Comparison of ENCODE assay signal across 22 cellular contexts in genomic region chr10:52064084-52064845, GRCh38.
DNase-seq lines count a peak whose midpoint lies in the region; ATAC-seq and TF ChIP-seq lines count a peak whose summit lies in the region.
"Had no signal": no experiment of that assay in that cellular context is flagged by ENCODE, and none has a peak within 500 bp of the region (broad histone marks: within the 10 kb centered on the region; RNA-seq: fewer than 3 reads in every experiment).

No MANE protein-coding gene starts in this region.

- H3K27me3 Mint-ChIP-seq in activated naive CD8-positive, alpha-beta T cell treated with anti-CD3 and anti-CD28 coated beads, Interleukin-2, amount 50 U/mL, for 24 hours = no peaks in the 10 kb centered on the region
- no peaks in the 10 kb centered on the region for H3K27me3 Mint-ChIP-seq in activated naive CD8-positive, alpha-beta T cell treated with anti-CD3 and anti-CD28 coated beads for 36 hours

- H3K4me3 Mint-ChIP-seq in activated naive CD8-positive, alpha-beta T cell treated with anti-CD3 and anti-CD28 coated beads, Interleukin-2, amount 50 U/mL, for 24 hours = no peak overlapping the region
- H3K4me3 Mint-ChIP-seq in activated naive CD8-positive, alpha-beta T cell treated with anti-CD3 and anti-CD28 coated beads for 36 hours = no peak overlapping the region
- H3K4me3 Mint-ChIP-seq: CD14-positive monocyte had no signal

- H3K9me3 ChIP-seq in heart right ventricle (no peaks in the 10 kb centered on the region), upper lobe of right lung (no peaks in the 10 kb centered on the region)

- H3K36me3 ChIP-seq in heart right ventricle (no peaks in the 10 kb centered on the region), upper lobe of right lung (no peaks in the 10 kb centered on the region)

- H3K27me3 ChIP-seq in heart right ventricle = no peaks in the 10 kb centered on the region
- H3K27me3 ChIP-seq in upper lobe of right lung = no peaks in the 10 kb centered on the region

- ATAC-seq in activated naive CD8-positive, alpha-beta T cell treated with anti-CD3 and anti-CD28 coated beads, Interleukin-2, amount 50 U/mL, for 24 hours = peak; percentile 28
- ATAC-seq in heart right ventricle (peak in 6 of 8 donors; percentile 38 to 85 (median 66)), sciatic nerve (peak; percentile 26), upper lobe of right lung (peak; percentile 31)
- ATAC-seq: Panc1 had no signal

- H3K4me1 Mint-ChIP-seq in activated naive CD8-positive, alpha-beta T cell treated with anti-CD3 and anti-CD28 coated beads, Interleukin-2, amount 50 U/mL, for 24 hours = no peaks in the 10 kb centered on the region
- H3K4me1 Mint-ChIP-seq in activated naive CD8-positive, alpha-beta T cell treated with anti-CD3 and anti-CD28 coated beads for 36 hours = no peaks in the 10 kb centered on the region
- H3K4me1 Mint-ChIP-seq: CD14-positive monocyte had no signal

- DNase-seq in activated naive CD8-positive, alpha-beta T cell treated with anti-CD3 and anti-CD28 coated beads, Interleukin-2, amount 50 U/mL, for 24 hours = no peak
- DNase-seq in activated naive CD8-positive, alpha-beta T cell treated with anti-CD3 and anti-CD28 coated beads for 36 hours = no peak
- DNase-seq in heart right ventricle (peak in 1 of 2 donors; percentile 5), sciatic nerve (ENCODE audit: low spot score) (no peak), upper lobe of right lung (peak; percentile 57), LoVo (ENCODE audit: low spot score) (no peak), NCI-H748 (lab: John Stamatoyannopoulos, UW; ENCODE audit: unreplicated experiment) (no peak)
- no peak for DNase-seq in activated CD4-positive, alpha-beta T cell treated with anti-CD3 and anti-CD28 coated beads for 4 hours
- DNase-seq: 8988T, DMS 273 treated with DMSO at 0.1 percent for 48 hours, GM23248, HCEC 1CT, Kasumi-1, MM.1S, NCI-H1092, NCI-H1436 treated with DMSO at 0.1 percent for 48 hours, NCI-H2029, NCI-H446, NCI-H526 treated with DMSO at 0.1 percent for 48 hours, SHP77 had no signal

- 82 to 84% methylated on average over 9 of the region's 9 CpGs for WGBS in heart right ventricle, 2 donors

- no peaks in the 10 kb centered on the region for H3K36me3 Mint-ChIP-seq in activated naive CD8-positive, alpha-beta T cell treated with anti-CD3 and anti-CD28 coated beads, Interleukin-2, amount 50 U/mL, for 24 hours (ENCODE audit: low read depth)
- H3K36me3 Mint-ChIP-seq in activated naive CD8-positive, alpha-beta T cell treated with anti-CD3 and anti-CD28 coated beads for 36 hours = no peaks in the 10 kb centered on the region
- H3K36me3 Mint-ChIP-seq: CD14-positive monocyte had no signal

- no peaks in the 10 kb centered on the region for H3K9me3 Mint-ChIP-seq in activated naive CD8-positive, alpha-beta T cell treated with anti-CD3 and anti-CD28 coated beads, Interleukin-2, amount 50 U/mL, for 24 hours
- H3K9me3 Mint-ChIP-seq in activated naive CD8-positive, alpha-beta T cell treated with anti-CD3 and anti-CD28 coated beads for 36 hours = no peaks in the 10 kb centered on the region

- TF ChIP-seq CTCF in heart right ventricle (IDR thresholded peaks at IDR 0.05) (no peak), upper lobe of right lung (IDR thresholded peaks at IDR 0.05) (no peak)

- H3K27ac Mint-ChIP-seq in activated naive CD8-positive, alpha-beta T cell treated with anti-CD3 and anti-CD28 coated beads, Interleukin-2, amount 50 U/mL, for 24 hours = no peak overlapping the region
- no peak overlapping the region for H3K27ac Mint-ChIP-seq in activated naive CD8-positive, alpha-beta T cell treated with anti-CD3 and anti-CD28 coated beads for 36 hours
- H3K27ac Mint-ChIP-seq: CD14-positive monocyte had no signal

- H3K4me1 ChIP-seq in heart right ventricle (no peaks in the 10 kb centered on the region), upper lobe of right lung (no peaks in the 10 kb centered on the region)

- H3K4me3 ChIP-seq in heart right ventricle (no peak overlapping the region), upper lobe of right lung (no peak overlapping the region)
- H3K4me3 ChIP-seq: GM23248 had no signal

- H3K27ac ChIP-seq in heart right ventricle (no peak overlapping the region), upper lobe of right lung (no peak overlapping the region)
- H3K27ac ChIP-seq: GM23248 had no signal

- intact Hi-C loops in heart right ventricle (cut with DNase I) (no loop called here), sciatic nerve (cut with DNase I) (loop anchor here (5.0 kb wide), 1 partner anchor 1473 kb away; no protein-coding TSS in a partner anchor), upper lobe of right lung (cut with DNase I) (no loop called here)
